ENCODE assay signal across 38 cellular contexts in genomic region chr19:54724644-54725043, GRCh38. TPM values are rescaled to one million over a fixed set of nuclear protein-coding genes. Genes with fewer than 3 reads are reported as not detected.
"Had no signal": no experiment of that assay in that cellular context is flagged by ENCODE, and none has a peak within 500 bp of the region (broad histone marks: within the 10 kb centered on the region; RNA-seq: fewer than 3 reads in every experiment).

No MANE protein-coding gene starts in this region.

- H3K27ac ChIP-seq: adrenal gland, body of pancreas, brain microvascular endothelial cell, breast epithelium, VCaP had no signal

- H3K4me1 ChIP-seq: adrenal gland, body of pancreas, breast epithelium had no signal

- H3K36me3 ChIP-seq: adrenal gland, brain microvascular endothelial cell, breast epithelium had no signal

- H3K4me3 Mint-ChIP-seq: activated B cell treated with CpG ODN at 0.5 μM for 24 hours; activated CD4-positive, alpha-beta memory T cell treated with anti-CD3 and anti-CD28 coated beads for 36 hours; activated CD4-positive, alpha-beta T cell treated with anti-CD3 and anti-CD28 coated beads, Interleukin-2, amount 10 ng/mL, durations not matched to agents 24 days and 14 days; activated CD8-positive, alpha-beta T cell treated with anti-CD3 and anti-CD28 coated beads for 36 hours; activated naive CD4-positive, alpha-beta T cell treated with anti-CD3 and anti-CD28 coated beads, Interleukin-2, amount 10 ng/mL, durations not matched to agents 7 days and 5 days; activated naive CD8-positive, alpha-beta T cell treated with anti-CD3 and anti-CD28 coated beads for 36 hours; activated T-cell treated with anti-CD3 and anti-CD28 coated beads, Interleukin-2, amount 50 U/mL, for 4 hours; activated T-cell treated with anti-CD3 and anti-CD28 coated beads, Interleukin-2, amount 50 U/mL, for 72 hours; activated T-helper 1 cell treated with anti-CD3 and anti-CD28 coated beads, Interleukin-12 subunit alpha, Interleukin-12 subunit beta, Interleukin-2, Interleukin-4 antibody, amounts not matched to agents 30 ng/mL and 10 ng/mL and 1 ng/mL, durations not matched to agents 14 hours and 24 hours and 36 hours; activated T-helper 17 cell treated with anti-CD3 and anti-CD28 coated beads, Interleukin-2, amount 50 U/mL, for 72 hours; T-helper 1 cell treated with Interleukin-12 subunit alpha and Interleukin-12 subunit beta and Interleukin-4 antibody, amounts not matched to agents 30 μg/mL and 1 μg/mL, for 36 hours; T-helper 2 cell treated with Interferon-gamma antibody and Interleukin-4, amounts not matched to agents 5 μg/mL and 100 μg/mL, for 36 hours had no signal

- H3K27me3 ChIP-seq: adrenal gland, body of pancreas, brain microvascular endothelial cell, breast epithelium had no signal

- H3K27me3 Mint-ChIP-seq: activated CD4-positive, alpha-beta memory T cell treated with anti-CD3 and anti-CD28 coated beads for 36 hours; activated CD4-positive, alpha-beta T cell treated with anti-CD3 and anti-CD28 coated beads, Interleukin-2, amount 10 ng/mL, durations not matched to agents 24 days and 14 days; activated naive CD8-positive, alpha-beta T cell treated with anti-CD3 and anti-CD28 coated beads for 36 hours had no signal

- ATAC-seq: activated CD8-positive, alpha-beta T cell treated with anti-CD3 and anti-CD28 coated beads for 36 hours; activated naive CD4-positive, alpha-beta T cell treated with anti-CD3 and anti-CD28 coated beads, Interleukin-2, amount 50 U/mL, for 72 hours; activated T-cell treated with anti-CD3 and anti-CD28 coated beads, Interleukin-2, amount 50 U/mL, for 4 hours; activated T-cell treated with anti-CD3 and anti-CD28 coated beads, Interleukin-2, amount 50 U/mL, for 72 hours; activated T-helper 17 cell treated with anti-CD3 and anti-CD28 coated beads, Interleukin-2, amount 50 U/mL, for 72 hours; body of pancreas had no signal

- H3K27ac Mint-ChIP-seq: activated B cell treated with CpG ODN at 0.5 μM for 24 hours; activated CD4-positive, alpha-beta memory T cell treated with anti-CD3 and anti-CD28 coated beads for 36 hours; activated CD4-positive, alpha-beta T cell treated with anti-CD3 and anti-CD28 coated beads, Interleukin-2, amount 10 ng/mL, durations not matched to agents 24 days and 14 days; activated CD8-positive, alpha-beta T cell treated with anti-CD3 and anti-CD28 coated beads for 36 hours; activated naive CD4-positive, alpha-beta T cell treated with anti-CD3 and anti-CD28 coated beads, Interleukin-2, amount 10 ng/mL, durations not matched to agents 7 days and 5 days; activated naive CD4-positive, alpha-beta T cell treated with anti-CD3 and anti-CD28 coated beads, Interleukin-2, amount 50 U/mL, for 72 hours; activated naive CD8-positive, alpha-beta T cell treated with anti-CD3 and anti-CD28 coated beads for 36 hours; activated T-cell treated with anti-CD3 and anti-CD28 coated beads, Interleukin-2, amount 50 U/mL, for 72 hours; activated T-helper 1 cell treated with anti-CD3 and anti-CD28 coated beads, Interleukin-12 subunit alpha, Interleukin-12 subunit beta, Interleukin-2, Interleukin-4 antibody, amounts not matched to agents 30 ng/mL and 10 ng/mL and 1 ng/mL, durations not matched to agents 14 hours and 24 hours and 36 hours; activated T-helper 17 cell treated with anti-CD3 and anti-CD28 coated beads, Interleukin-2, amount 50 U/mL, for 72 hours; T-helper 1 cell treated with Interleukin-12 subunit alpha and Interleukin-12 subunit beta and Interleukin-4 antibody, amounts not matched to agents 30 μg/mL and 1 μg/mL, for 36 hours; T-helper 2 cell treated with Interferon-gamma antibody and Interleukin-4, amounts not matched to agents 5 μg/mL and 100 μg/mL, for 36 hours had no signal

- DNase-seq: activated B cell treated with CpG ODN at 0.5 μM for 24 hours; activated CD4-positive, alpha-beta memory T cell treated with anti-CD3 and anti-CD28 coated beads for 36 hours; activated CD4-positive, alpha-beta T cell treated with anti-CD3 and anti-CD28 coated beads for 4 hours; activated CD4-positive, alpha-beta T cell treated with anti-CD3 and anti-CD28 coated beads, Interleukin-2, amount 10 ng/mL, durations not matched to agents 24 days and 14 days; activated CD4-positive, alpha-beta T cell treated with anti-CD3 and anti-CD28 coated beads, Interleukin-2, amount 50 U/mL, for 1 hour; activated CD4-positive, alpha-beta T cell treated with anti-CD3 and anti-CD28 coated beads, Interleukin-2, amount 50 U/mL, for 4 hours; activated CD4-positive, CD25-positive, alpha-beta regulatory T cell treated with anti-CD3 and anti-CD28 coated beads, Interleukin-2, amount 50 U/mL, for 72 hours; activated CD8-positive, alpha-beta memory T cell treated with anti-CD3 and anti-CD28 coated beads, Interleukin-2, amount 50 U/mL, for 4 hours; activated CD8-positive, alpha-beta T cell treated with anti-CD3 and anti-CD28 coated beads for 36 hours; activated effector memory CD4-positive, alpha-beta T cell treated with anti-CD3 and anti-CD28 coated beads, Interleukin-2, amount 50 U/mL, for 16 hours; activated gamma-delta T cell treated with Interleukin-2 at 50 U/mL for 16 hours; activated naive CD4-positive, alpha-beta T cell; activated naive CD4-positive, alpha-beta T cell treated with anti-CD3 and anti-CD28 coated beads, Interleukin-2, amount 10 ng/mL, durations not matched to agents 7 days and 5 days; activated naive CD8-positive, alpha-beta T cell treated with anti-CD3 and anti-CD28 coated beads for 36 hours; activated T-cell treated with anti-CD3 and anti-CD28 coated beads for 4 hours; activated T-cell treated with anti-CD3 and anti-CD28 coated beads, Interleukin-2, amount 50 U/mL, for 1 hour; activated T-cell treated with anti-CD3 and anti-CD28 coated beads, Interleukin-2, amount 50 U/mL, for 4 hours; activated T-cell treated with anti-CD3 and anti-CD28 coated beads, Interleukin-2, amount 50 U/mL, for 72 hours; adrenal gland; amniotic stem cell; aorta; body of pancreas; brain microvascular endothelial cell; central memory CD4-positive, alpha-beta T cell; T-helper 1 cell; T-helper 2 cell; T-helper 9 cell had no signal

- H3K36me3 Mint-ChIP-seq: activated CD4-positive, alpha-beta memory T cell treated with anti-CD3 and anti-CD28 coated beads for 36 hours; activated naive CD4-positive, alpha-beta T cell treated with anti-CD3 and anti-CD28 coated beads, Interleukin-2, amount 10 ng/mL, durations not matched to agents 7 days and 5 days; activated naive CD8-positive, alpha-beta T cell treated with anti-CD3 and anti-CD28 coated beads for 36 hours had no signal

- H3K4me1 Mint-ChIP-seq: activated B cell treated with CpG ODN at 0.5 μM for 24 hours; activated CD4-positive, alpha-beta T cell treated with anti-CD3 and anti-CD28 coated beads, Interleukin-2, amount 10 ng/mL, durations not matched to agents 24 days and 14 days; activated naive CD4-positive, alpha-beta T cell treated with anti-CD3 and anti-CD28 coated beads, Interleukin-2, amount 10 ng/mL, durations not matched to agents 7 days and 5 days; activated naive CD8-positive, alpha-beta T cell treated with anti-CD3 and anti-CD28 coated beads for 36 hours; activated T-helper 17 cell treated with anti-CD3 and anti-CD28 coated beads, Interleukin-2, amount 50 U/mL, for 72 hours had no signal

- H3K4me3 ChIP-seq: adrenal gland, body of pancreas, breast epithelium had no signal

RNA-seq across cellular contexts. Expression of gene KIR3DL3, which starts 0.4 kb away (rescaled TPM):
- total RNA-seq: activated B cell treated with CpG ODN at 0.5 μM for 24 hours; activated CD4-positive, alpha-beta memory T cell treated with anti-CD3 and anti-CD28 coated beads for 36 hours; activated CD4-positive, alpha-beta T cell treated with anti-CD3 and anti-CD28 coated beads, Interleukin-2, amount 10 ng/mL, durations not matched to agents 24 days and 14 days; activated CD8-positive, alpha-beta memory T cell treated with anti-CD3 and anti-CD28 coated beads for 36 hours; activated CD8-positive, alpha-beta T cell treated with anti-CD3 and anti-CD28 coated beads for 36 hours; activated naive CD4-positive, alpha-beta T cell treated with anti-CD3 and anti-CD28 coated beads, Interleukin-2, amount 50 U/mL, for 72 hours; activated naive CD8-positive, alpha-beta T cell treated with anti-CD3 and anti-CD28 coated beads for 36 hours; activated T-cell treated with anti-CD3 and anti-CD28 coated beads, Interleukin-2, amount 50 U/mL, for 4 hours; activated T-cell treated with anti-CD3 and anti-CD28 coated beads, Interleukin-2, amount 50 U/mL, for 72 hours; activated T-helper 1 cell treated with anti-CD3 and anti-CD28 coated beads, Interleukin-12 subunit alpha, Interleukin-12 subunit beta, Interleukin-2, Interleukin-4 antibody, amounts not matched to agents 30 ng/mL and 10 ng/mL and 1 ng/mL, durations not matched to agents 14 hours and 24 hours and 36 hours; activated T-helper 17 cell treated with anti-CD3 and anti-CD28 coated beads, Interleukin-2, amount 50 U/mL, for 72 hours; adrenal gland; aorta; astrocyte; body of pancreas; breast epithelium; cardiac septum; cerebellum had no signal

RNA-seq across cellular contexts. Expression of gene KIR2DL3, which starts 13.7 kb away (rescaled TPM):
- total RNA-seq: activated B cell treated with CpG ODN at 0.5 μM for 24 hours; activated CD4-positive, alpha-beta memory T cell treated with anti-CD3 and anti-CD28 coated beads for 36 hours; activated CD4-positive, alpha-beta T cell treated with anti-CD3 and anti-CD28 coated beads, Interleukin-2, amount 10 ng/mL, durations not matched to agents 24 days and 14 days; activated CD8-positive, alpha-beta T cell treated with anti-CD3 and anti-CD28 coated beads for 36 hours; activated naive CD8-positive, alpha-beta T cell treated with anti-CD3 and anti-CD28 coated beads for 36 hours; activated T-cell treated with anti-CD3 and anti-CD28 coated beads, Interleukin-2, amount 50 U/mL, for 72 hours; activated T-helper 1 cell treated with anti-CD3 and anti-CD28 coated beads, Interleukin-12 subunit alpha, Interleukin-12 subunit beta, Interleukin-2, Interleukin-4 antibody, amounts not matched to agents 30 ng/mL and 10 ng/mL and 1 ng/mL, durations not matched to agents 14 hours and 24 hours and 36 hours; activated T-helper 17 cell treated with anti-CD3 and anti-CD28 coated beads, Interleukin-2, amount 50 U/mL, for 72 hours; aorta; astrocyte; body of pancreas; breast epithelium; cardiac septum; cerebellum had no signal

RNA-seq across cellular contexts. Expression of gene KIR2DL1, which starts 44.9 kb away (rescaled TPM):
- total RNA-seq: activated B cell treated with CpG ODN at 0.5 μM for 24 hours; activated CD4-positive, alpha-beta memory T cell treated with anti-CD3 and anti-CD28 coated beads for 36 hours; activated CD4-positive, alpha-beta T cell treated with anti-CD3 and anti-CD28 coated beads, Interleukin-2, amount 10 ng/mL, durations not matched to agents 24 days and 14 days; activated CD8-positive, alpha-beta T cell treated with anti-CD3 and anti-CD28 coated beads for 36 hours; activated naive CD4-positive, alpha-beta T cell treated with anti-CD3 and anti-CD28 coated beads, Interleukin-2, amount 50 U/mL, for 72 hours; activated naive CD8-positive, alpha-beta T cell treated with anti-CD3 and anti-CD28 coated beads for 36 hours; activated T-cell treated with anti-CD3 and anti-CD28 coated beads, Interleukin-2, amount 50 U/mL, for 4 hours; activated T-helper 1 cell treated with anti-CD3 and anti-CD28 coated beads, Interleukin-12 subunit alpha, Interleukin-12 subunit beta, Interleukin-2, Interleukin-4 antibody, amounts not matched to agents 30 ng/mL and 10 ng/mL and 1 ng/mL, durations not matched to agents 14 hours and 24 hours and 36 hours; activated T-helper 17 cell treated with anti-CD3 and anti-CD28 coated beads, Interleukin-2, amount 50 U/mL, for 72 hours; adrenal gland; aorta; astrocyte; body of pancreas; breast epithelium; cardiac septum; cerebellum had no signal
